Comparison of ENCODE assay signal across 1 cellular context in genomic region chr6:11066505-11067347, GRCh38.
TF ChIP-seq lines count a peak whose summit lies in the region.

No MANE protein-coding gene starts in this region.

TF ChIP-seq in HepG2, 621 proteins besides CTCF, POLR2A, EP300 and RAD21 (continued from another document and continues in another):
- peak; percentile 66; the same call in 1 of the 2 replicates for TF ChIP-seq SKIL (CRISPR knock-in tag; IDR thresholded peaks at IDR 0.05; ENCODE audit: borderline replicate concordance)
- TF ChIP-seq ZNF703 (CRISPR knock-in tag; IDR thresholded peaks at IDR 0.05; ENCODE audit: borderline replicate concordance): no peak
- TF ChIP-seq ZNF574 (CRISPR knock-in tag; IDR thresholded peaks at IDR 0.05): no peak; the same call in 1 of the 2 replicates
- TF ChIP-seq ONECUT2 (CRISPR knock-in tag; IDR thresholded peaks at IDR 0.05): peak; percentile 68; the same call in 1 of the 2 replicates
- TF ChIP-seq CSRNP1 (CRISPR knock-in tag; IDR thresholded peaks at IDR 0.05): no peak; the same call in 1 of the 2 replicates
- no peak; the same call in 1 of the 2 replicates for TF ChIP-seq ZHX1 (CRISPR knock-in tag; IDR thresholded peaks at IDR 0.05; ENCODE audit: low read depth)
- TF ChIP-seq ZNF251 (CRISPR knock-in tag; IDR thresholded peaks at IDR 0.05): no peak
- peak; percentile 79; the same call in 1 of the 2 replicates for TF ChIP-seq JUN (CRISPR knock-in tag; IDR thresholded peaks at IDR 0.05)
- no peak for TF ChIP-seq CEBPB (IDR thresholded peaks at IDR 0.05; ENCODE audit: borderline replicate concordance, low read depth, low read length)
- peak; percentile 74; the same call in 1 of the 2 replicates for TF ChIP-seq ZNF337 (CRISPR knock-in tag; IDR thresholded peaks at IDR 0.05; ENCODE audit: borderline replicate concordance, low read depth)
- no peak for TF ChIP-seq GZF1 (CRISPR knock-in tag; IDR thresholded peaks at IDR 0.05)
- TF ChIP-seq FUBP1 (CRISPR knock-in tag; IDR thresholded peaks at IDR 0.05; ENCODE audit: borderline replicate concordance): no peak
- TF ChIP-seq ZNF607 (CRISPR knock-in tag; IDR thresholded peaks at IDR 0.05; ENCODE audit: borderline replicate concordance): no peak
- 0 out of 2 replicates have a peak, but pooled peaks have one; percentile 19 for TF ChIP-seq ZNF24 (IDR thresholded peaks at IDR 0.05)
- no peak for TF ChIP-seq SNAI1 (CRISPR knock-in tag; IDR thresholded peaks at IDR 0.05; ENCODE audit: borderline replicate concordance)
- TF ChIP-seq ZNF335 (CRISPR knock-in tag; IDR thresholded peaks at IDR 0.05): no peak
- peak; percentile 86 for TF ChIP-seq FOXP4 (CRISPR knock-in tag; IDR thresholded peaks at IDR 0.05)
- no peak for TF ChIP-seq ZNF777 (CRISPR knock-in tag; IDR thresholded peaks at IDR 0.05)
- no peak for TF ChIP-seq ZNF773 (CRISPR knock-in tag; IDR thresholded peaks at IDR 0.05; ENCODE audit: borderline replicate concordance)
- peak; percentile 30; the same call in 1 of the 2 replicates for TF ChIP-seq PHF8 (CRISPR knock-in tag; IDR thresholded peaks at IDR 0.05)
- no peak for TF ChIP-seq GPN1 (CRISPR knock-in tag; IDR thresholded peaks at IDR 0.05; ENCODE audit: borderline replicate concordance)
- TF ChIP-seq KLF11 (CRISPR knock-in tag; IDR thresholded peaks at IDR 0.05): no peak
- TF ChIP-seq TFDP2 (CRISPR knock-in tag; IDR thresholded peaks at IDR 0.05): no peak
- TF ChIP-seq KDM4B (CRISPR knock-in tag; IDR thresholded peaks at IDR 0.05): no peak
- TF ChIP-seq CREB3 (CRISPR knock-in tag; IDR thresholded peaks at IDR 0.05): no peak
- TF ChIP-seq, protein P1, sequence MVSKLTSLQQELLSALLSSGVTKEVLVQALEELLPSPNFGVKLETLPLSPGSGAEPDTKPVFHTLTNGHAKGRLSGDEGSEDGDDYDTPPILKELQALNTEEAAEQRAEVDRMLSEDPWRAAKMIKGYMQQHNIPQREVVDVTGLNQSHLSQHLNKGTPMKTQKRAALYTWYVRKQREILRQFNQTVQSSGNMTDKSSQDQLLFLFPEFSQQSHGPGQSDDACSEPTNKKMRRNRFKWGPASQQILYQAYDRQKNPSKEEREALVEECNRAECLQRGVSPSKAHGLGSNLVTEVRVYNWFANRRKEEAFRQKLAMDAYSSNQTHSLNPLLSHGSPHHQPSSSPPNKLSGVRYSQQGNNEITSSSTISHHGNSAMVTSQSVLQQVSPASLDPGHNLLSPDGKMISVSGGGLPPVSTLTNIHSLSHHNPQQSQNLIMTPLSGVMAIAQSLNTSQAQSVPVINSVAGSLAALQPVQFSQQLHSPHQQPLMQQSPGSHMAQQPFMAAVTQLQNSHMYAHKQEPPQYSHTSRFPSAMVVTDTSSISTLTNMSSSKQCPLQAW (CRISPR knock-in tag; IDR thresholded peaks at IDR 0.05): no peak; the same call in 1 of the 2 replicates
- TF ChIP-seq MAFF (IDR thresholded peaks at IDR 0.05; ENCODE audit: low read depth, low read length): peak; percentile 59
- no peak for TF ChIP-seq SRY (CRISPR knock-in tag; IDR thresholded peaks at IDR 0.05)
- no peak for TF ChIP-seq NFE2 (CRISPR knock-in tag; IDR thresholded peaks at IDR 0.05)
- TF ChIP-seq ZNF430 (CRISPR knock-in tag; IDR thresholded peaks at IDR 0.05): peak; percentile 44
- peak in 1 of 2 experiments; percentile 84; a peak in 3 of 4 replicates for TF ChIP-seq NR2F1 (CRISPR knock-in tag; IDR thresholded peaks at IDR 0.05)
- 0 out of 2 replicates have a peak, but pooled peaks have one; percentile 52 for TF ChIP-seq ZNF772 (CRISPR knock-in tag; IDR thresholded peaks at IDR 0.05)
- peak; percentile 86 for TF ChIP-seq FOXA3 (CRISPR knock-in tag; IDR thresholded peaks at IDR 0.05)
